In the genomic region with DNA sequence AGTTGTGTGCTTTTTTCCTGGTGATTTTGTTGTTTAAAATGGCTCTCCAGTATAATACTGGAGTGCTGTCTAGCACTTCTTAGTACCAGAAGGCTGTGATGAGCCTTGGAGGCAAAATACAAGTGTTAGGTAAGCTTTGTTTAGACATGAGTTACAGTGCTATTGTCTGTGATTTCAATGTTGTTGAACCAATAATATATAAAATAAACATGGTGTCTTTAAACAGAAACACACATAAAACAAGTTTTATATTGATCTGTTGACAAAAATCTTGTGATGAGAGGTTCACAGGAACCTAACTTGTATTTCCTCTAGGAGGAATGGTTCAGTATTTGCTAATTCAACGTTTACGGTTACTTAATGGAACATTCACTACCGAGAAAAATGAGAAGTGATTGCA, we compare ENCODE assay signal across 28 cellular contexts.
"Had no signal": no experiment of that assay in that cellular context is flagged by ENCODE, and none has a peak within 500 bp of the region (broad histone marks: within the 10 kb centered on the region; RNA-seq: fewer than 3 reads in every experiment).

No MANE protein-coding gene starts in this region.

- DNase-seq: activated CD4-positive, alpha-beta memory T cell treated with anti-CD3 and anti-CD28 coated beads, Interleukin-2, amount 10 ng/mL, durations not matched to agents 7 days and 5 days; activated CD4-positive, alpha-beta T cell treated with anti-CD3 and anti-CD28 coated beads for 1 hour; activated CD4-positive, alpha-beta T cell treated with anti-CD3 and anti-CD28 coated beads for 36 hours; activated CD4-positive, alpha-beta T cell treated with anti-CD3 and anti-CD28 coated beads for 48 hours; activated CD4-positive, alpha-beta T cell treated with anti-CD3 and anti-CD28 coated beads, Interleukin-2, amount 10 ng/mL, durations not matched to agents 7 days and 5 days; activated CD4-positive, alpha-beta T cell treated with anti-CD3 and anti-CD28 coated beads, Interleukin-2, amount 50 U/mL, for 48 hours; activated CD4-positive, CD25-positive, alpha-beta regulatory T cell; activated CD8-positive, alpha-beta memory T cell treated with anti-CD3 and anti-CD28 coated beads for 24 hours; activated CD8-positive, alpha-beta memory T cell treated with anti-CD3 and anti-CD28 coated beads, Interleukin-2, amount 10 ng/mL, durations not matched to agents 7 days and 5 days; activated CD8-positive, alpha-beta memory T cell treated with anti-CD3 and anti-CD28 coated beads, Interleukin-2, amount 50 U/mL, for 48 hours; activated CD8-positive, alpha-beta T cell treated with anti-CD3 and anti-CD28 coated beads, Interleukin-2, amount 10 ng/mL, durations not matched to agents 7 days and 5 days; activated effector memory CD4-positive, alpha-beta T cell treated with Interleukin-2 at 50 U/mL for 16 hours; activated gamma-delta T cell; activated naive CD4-positive, alpha-beta T cell treated with anti-CD3 and anti-CD28 coated beads, Interleukin-2, amount 10 ng/mL, durations not matched to agents 7 days and 5 days; activated naive CD4-positive, alpha-beta T cell treated with Interleukin-2 at 50 U/mL for 16 hours; activated naive CD8-positive, alpha-beta T cell treated with anti-CD3 and anti-CD28 coated beads, Interleukin-2, amount 10 ng/mL, durations not matched to agents 7 days and 5 days; activated naive CD8-positive, alpha-beta T cell treated with anti-CD3 and anti-CD28 coated beads, Interleukin-2, amount 50 U/mL, for 24 hours; activated T-cell treated with anti-CD3 and anti-CD28 coated beads, Interleukin-2, amount 50 U/mL, for 24 hours; activated T-cell treated with anti-CD3 and anti-CD28 coated beads, Interleukin-2, amount 50 U/mL, for 48 hours; amygdala; anterior cingulate cortex; caudate nucleus; cerebellar nuclear complex; T-helper 2 cell; T-helper 9 cell; WERI-Rb-1 had no signal

- H3K4me3 ChIP-seq: ascending aorta, cardiac muscle cell had no signal

- H3K36me3 ChIP-seq: ascending aorta, cardiac muscle cell, WERI-Rb-1 had no signal

- H3K27ac ChIP-seq: ascending aorta, cardiac muscle cell, WERI-Rb-1 had no signal

- H3K4me1 ChIP-seq: ascending aorta had no signal

- H3K27me3 ChIP-seq: ascending aorta had no signal
